ENCODE assay signal across 8 cellular contexts in the genomic region with DNA sequence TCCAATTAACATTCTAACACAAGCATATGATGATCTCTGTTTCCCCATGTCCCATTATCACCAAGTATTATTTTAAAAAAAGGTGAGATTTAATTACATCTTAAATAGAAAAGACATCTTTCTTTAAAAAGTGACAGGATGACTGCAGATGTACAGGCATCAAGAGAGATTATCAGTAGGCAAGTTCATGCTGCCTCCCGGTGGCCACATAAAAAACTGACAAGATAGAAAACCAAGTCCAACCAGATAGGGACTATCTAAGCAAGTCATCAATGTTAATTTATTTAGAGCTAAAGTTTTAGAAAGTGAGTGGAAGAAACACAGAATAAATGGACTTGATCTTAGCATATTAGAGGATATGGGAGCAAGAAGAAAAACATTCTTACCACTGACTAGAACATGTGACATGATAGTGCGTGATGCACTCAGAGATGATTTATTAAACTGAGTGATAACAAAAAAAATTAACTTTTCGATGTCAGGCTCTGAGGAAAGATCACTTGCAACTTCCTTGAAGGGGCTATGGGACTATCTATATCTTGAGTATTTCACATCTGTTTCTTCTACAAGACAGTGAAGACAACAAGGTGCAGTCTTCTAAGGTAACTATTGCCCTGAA. TPM values are rescaled to one million over a fixed set of nuclear protein-coding genes. Genes with fewer than 3 reads are reported as not detected.
DNase-seq lines count a peak whose midpoint lies in the region; ATAC-seq and TF ChIP-seq lines count a peak whose summit lies in the region.

No MANE protein-coding gene starts in this region.

- H3K27ac ChIP-seq in WERI-Rb-1 (no peak overlapping the region), right atrium auricular region (no peak overlapping the region), stomach (no peak overlapping the region)

- ATAC-seq in GM19467 (IDR thresholded peaks at IDR 0.05; ENCODE audit: unreplicated experiment) = no peak

- TF ChIP-seq EP300 in stomach (IDR thresholded peaks at IDR 0.05) = no peak

- H3K9me3 ChIP-seq in WERI-Rb-1 (ENCODE audit: severe bottlenecking) (no peaks in the 10 kb centered on the region), right atrium auricular region (no peaks in the 10 kb centered on the region), stomach (no peaks in the 10 kb centered on the region)

- intact Hi-C loops in stomach (cut with DNase I; ENCODE audit: low total_unique reads) = loop anchor here (10.0 kb wide), 1 partner anchor 74 kb away; the partner anchor contains the start of gene APOB

- H3K4me3 ChIP-seq in GM12875 (ENCODE audit: low read depth, low read length) (no peak overlapping the region), WERI-Rb-1 (ENCODE audit: low read depth, low read length) (no peak overlapping the region), right atrium auricular region (no peak overlapping the region), stomach (no peak overlapping the region)

- DNase-seq in AG08396 (ENCODE audit: low spot score) = peak; percentile 19
- peak; percentile 50 for DNase-seq in WERI-Rb-1
- DNase-seq in right atrium auricular region (ENCODE audit: low spot score) = no peak
- DNase-seq in stromal cell of bone marrow (ENCODE audit: low read depth) = peak; percentile 5
- no peak for DNase-seq in stomach

- WGBS in stomach, 5 donors = 35 to 49% (median 43%) methylated on average over 3 of the region's 3 CpGs

- H3K27me3 ChIP-seq in WERI-Rb-1 (ENCODE audit: insufficient read depth, low read depth, severe bottlenecking) = peaks cover 13% of the 10 kb centered on the region
- H3K27me3 ChIP-seq in right atrium auricular region = no peaks in the 10 kb centered on the region
- peaks cover 0 to 6% (median 0%) of the 10 kb centered on the region in 3 donors for H3K27me3 ChIP-seq in stomach

- peak; percentile 40; the same call in 1 of the 2 replicates for TF ChIP-seq CTCF in GM12875 (IDR thresholded peaks at IDR 0.05; ENCODE audit: borderline replicate concordance, insufficient read depth, low read depth, low read length)
- peak; percentile 60 for TF ChIP-seq CTCF in LNCAP (IDR thresholded peaks at IDR 0.05)
- peak; percentile 67 for TF ChIP-seq CTCF in WERI-Rb-1 (IDR thresholded peaks at IDR 0.05; ENCODE audit: low read depth, low read length)
- peak; percentile 38 to 68 for TF ChIP-seq CTCF in right atrium auricular region (IDR thresholded peaks at IDR 0.05)
- peak in 3 of 7 experiments; percentile 22 to 36 (median 27) for TF ChIP-seq CTCF in stomach (IDR thresholded peaks at IDR 0.05)

- H3K4me1 ChIP-seq in right atrium auricular region (no peaks in the 10 kb centered on the region), stomach (no peaks in the 10 kb centered on the region)

- H3K36me3 ChIP-seq in WERI-Rb-1 = no peaks in the 10 kb centered on the region
- no peaks in the 10 kb centered on the region for H3K36me3 ChIP-seq in right atrium auricular region
- H3K36me3 ChIP-seq in stomach = no peaks in the 10 kb centered on the region

- TF ChIP-seq POLR2A in stomach (IDR thresholded peaks at IDR 0.05) = no peak

RNA-seq across cellular contexts. Expression of gene TDRD15, which starts 5.4 kb away (rescaled TPM):
- 1 to 10 TPM in 1 of 2 donors, not detected in 1; 1.7 TPM for total RNA-seq in right atrium auricular region
- total RNA-seq in stomach = under 1 TPM in 1 of 5 donors, not detected in 4; under 0.01 TPM
- polyA plus RNA-seq in stomach = not detected

Comparison
In these comparisons a context has a peak if more than half of its experiments do, and no peak if none do; other contexts are left out.
1. DNase-seq: peak in AG08396 (single experiment), WERI-Rb-1 (single experiment) and stromal cell of bone marrow (single experiment); none in right atrium auricular region (single experiment) and stomach (single experiment).